1 cellular context compared by ENCODE assay signal in the genomic region with DNA sequence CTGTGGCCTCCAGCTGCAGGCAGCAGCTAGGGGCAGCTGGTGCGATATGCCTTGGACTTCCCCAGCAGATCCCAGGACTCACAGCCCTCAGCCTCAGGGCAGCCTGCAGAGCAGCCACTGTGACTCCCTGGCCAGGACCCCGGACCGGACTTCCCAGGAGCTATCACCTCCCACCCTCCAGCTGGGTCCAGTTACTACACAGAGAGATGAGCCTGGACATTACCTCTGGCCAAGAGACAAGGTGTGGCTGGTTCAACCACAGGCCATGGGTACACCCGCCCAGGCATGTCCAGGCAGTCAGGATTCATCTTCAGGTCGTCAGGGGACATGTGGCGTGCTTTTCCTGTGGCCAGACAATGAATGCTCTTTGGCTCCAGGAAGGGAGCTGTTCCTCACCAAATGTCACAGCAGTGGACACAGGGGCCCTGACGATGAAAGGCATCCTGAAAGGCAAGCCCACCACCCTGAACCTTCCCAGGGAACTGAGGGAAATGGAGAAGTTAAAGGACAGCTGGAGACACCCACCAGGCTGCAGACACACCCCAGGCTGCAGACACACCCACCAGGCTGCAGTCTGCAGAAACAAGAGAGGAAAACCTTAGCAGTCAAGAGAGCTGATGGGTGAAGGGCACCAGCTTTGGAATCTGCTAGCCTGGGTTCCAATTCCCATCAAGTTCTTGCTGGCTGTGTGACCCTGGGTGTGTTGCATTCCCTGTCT.
TF ChIP-seq lines count a peak whose summit lies in the region.

No MANE protein-coding gene starts in this region.

TF ChIP-seq in HCT116, 20 proteins besides CTCF, POLR2A, EP300 and RAD21 (continued from another document):
- TF ChIP-seq, protein P1, sequence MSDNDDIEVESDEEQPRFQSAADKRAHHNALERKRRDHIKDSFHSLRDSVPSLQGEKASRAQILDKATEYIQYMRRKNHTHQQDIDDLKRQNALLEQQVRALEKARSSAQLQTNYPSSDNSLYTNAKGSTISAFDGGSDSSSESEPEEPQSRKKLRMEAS (IDR thresholded peaks at IDR 0.05): no peak; the same call in 1 of the 2 replicates
- TF ChIP-seq EZH2 (IDR thresholded peaks at IDR 0.05): no peak
- no peak for TF ChIP-seq ELF1 (IDR thresholded peaks at IDR 0.05; ENCODE audit: borderline replicate concordance, low read depth)
- TF ChIP-seq SP1 (IDR thresholded peaks at IDR 0.05; ENCODE audit: low read depth): no peak
- no peak for TF ChIP-seq SRF (IDR thresholded peaks at IDR 0.05; ENCODE audit: low read depth)
- no peak for TF ChIP-seq SIN3A (IDR thresholded peaks at IDR 0.05; ENCODE audit: low read depth)
- TF ChIP-seq YY1 (IDR thresholded peaks at IDR 0.05; ENCODE audit: extremely low read depth, insufficient replicate concordance, low read depth, low read length): no peak
- TF ChIP-seq ZFX (IDR thresholded peaks at IDR 0.05): no peak
- TF ChIP-seq EGR1 (IDR thresholded peaks at IDR 0.05; ENCODE audit: low read depth): no peak
- TF ChIP-seq POLR2AphosphoS5 (IDR thresholded peaks at IDR 0.05; ENCODE audit: low read depth, low read length): no peak
- TF ChIP-seq CEBPB (IDR thresholded peaks at IDR 0.05; ENCODE audit: low read depth): no peak
- no peak for TF ChIP-seq JUND (IDR thresholded peaks at IDR 0.05)
